Comparison of ENCODE assay signal across 29 cellular contexts in the genomic region with DNA sequence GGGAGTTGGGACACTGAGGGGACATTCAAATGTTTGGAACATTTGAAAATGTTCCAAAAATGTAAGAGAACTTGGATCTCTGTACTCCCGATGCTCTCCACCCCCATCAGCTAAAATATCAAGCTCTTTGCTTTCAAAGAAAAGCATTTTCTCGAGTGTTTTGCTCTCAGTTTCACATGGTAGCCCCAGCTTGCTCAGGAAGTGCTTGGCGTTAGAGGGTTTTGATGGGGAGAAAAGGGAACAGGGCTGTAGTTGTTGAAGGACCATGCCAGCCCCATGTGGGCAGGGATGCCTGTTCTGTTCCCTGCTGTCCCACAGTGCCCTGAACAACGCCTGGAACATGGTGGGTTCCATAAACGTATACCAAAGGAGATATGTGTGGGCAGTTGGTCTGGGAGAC.
"Had no signal": no experiment of that assay in that cellular context is flagged by ENCODE, and none has a peak within 500 bp of the region (broad histone marks: within the 10 kb centered on the region; RNA-seq: fewer than 3 reads in every experiment).

No MANE protein-coding gene starts in this region.

- H3K9me3 Mint-ChIP-seq: activated B cell treated with CpG ODN at 0.5 μM for 24 hours; activated CD8-positive, alpha-beta T cell treated with anti-CD3 and anti-CD28 coated beads for 36 hours; activated naive CD8-positive, alpha-beta T cell treated with anti-CD3 and anti-CD28 coated beads, Interleukin-2, amount 50 U/mL, for 24 hours; activated T-cell treated with anti-CD3 and anti-CD28 coated beads, Interleukin-2, amount 50 U/mL, for 4 hours; activated T-helper 17 cell treated with anti-CD3 and anti-CD28 coated beads, Interleukin-2, amount 50 U/mL, for 72 hours; central memory CD8-positive, alpha-beta T cell; natural killer cell treated with Interleukin-12 subunit alpha and Interleukin-12 subunit beta and Interleukin-15 and Interleukin-18, amount 100 ng/mL, for 72 hours; stimulated activated naive B cell treated with anti-CD40 and anti-IgM and Interleukin-4, amounts not matched to agents 10 μg/mL and 1 μg/mL and 100 μg/mL, for 72 hours had no signal

- H3K27me3 ChIP-seq: pancreas, tibial artery, upper lobe of right lung had no signal

- H3K4me3 ChIP-seq: left ventricle myocardium inferior, lung, mucosa of descending colon, pancreas, psoas muscle, smooth muscle cell, stomach, tibial artery, upper lobe of right lung had no signal

- H3K36me3 Mint-ChIP-seq: natural killer cell treated with Interleukin-12 subunit alpha and Interleukin-12 subunit beta and Interleukin-15 and Interleukin-18, amount 100 ng/mL, for 72 hours had no signal

- H3K27ac Mint-ChIP-seq: activated B cell treated with CpG ODN at 0.5 μM for 24 hours; activated CD8-positive, alpha-beta T cell treated with anti-CD3 and anti-CD28 coated beads for 36 hours; activated naive CD8-positive, alpha-beta T cell treated with anti-CD3 and anti-CD28 coated beads, Interleukin-2, amount 50 U/mL, for 24 hours; activated T-helper 17 cell treated with anti-CD3 and anti-CD28 coated beads, Interleukin-2, amount 50 U/mL, for 72 hours; natural killer cell treated with Interleukin-12 subunit alpha and Interleukin-12 subunit beta and Interleukin-15 and Interleukin-18, amount 100 ng/mL, for 72 hours had no signal

- H3K9me3 ChIP-seq: left ventricle myocardium inferior, mucosa of descending colon, pancreas, psoas muscle, stomach, tibial artery, upper lobe of right lung had no signal

- ATAC-seq: activated CD8-positive, alpha-beta T cell treated with anti-CD3 and anti-CD28 coated beads for 36 hours; activated naive CD8-positive, alpha-beta T cell treated with anti-CD3 and anti-CD28 coated beads, Interleukin-2, amount 50 U/mL, for 24 hours; activated T-cell treated with anti-CD3 and anti-CD28 coated beads, Interleukin-2, amount 50 U/mL, for 4 hours; activated T-helper 17 cell treated with anti-CD3 and anti-CD28 coated beads, Interleukin-2, amount 50 U/mL, for 72 hours; mucosa of descending colon; natural killer cell treated with Interleukin-12 subunit alpha and Interleukin-12 subunit beta and Interleukin-15 and Interleukin-18, amount 100 ng/mL, for 72 hours; pancreas; psoas muscle; stimulated activated naive B cell treated with anti-CD40 and anti-IgM and Interleukin-4, amounts not matched to agents 10 μg/mL and 1 μg/mL and 100 μg/mL, for 72 hours; upper lobe of right lung had no signal

- H3K4me3 Mint-ChIP-seq: activated B cell treated with CpG ODN at 0.5 μM for 24 hours; activated CD8-positive, alpha-beta T cell treated with anti-CD3 and anti-CD28 coated beads for 36 hours; activated naive CD8-positive, alpha-beta T cell treated with anti-CD3 and anti-CD28 coated beads, Interleukin-2, amount 50 U/mL, for 24 hours; activated T-cell treated with anti-CD3 and anti-CD28 coated beads, Interleukin-2, amount 50 U/mL, for 4 hours; activated T-helper 17 cell treated with anti-CD3 and anti-CD28 coated beads, Interleukin-2, amount 50 U/mL, for 72 hours; central memory CD8-positive, alpha-beta T cell; natural killer cell treated with Interleukin-12 subunit alpha and Interleukin-12 subunit beta and Interleukin-15 and Interleukin-18, amount 100 ng/mL, for 72 hours; stimulated activated naive B cell treated with anti-CD40 and anti-IgM and Interleukin-4, amounts not matched to agents 10 μg/mL and 1 μg/mL and 100 μg/mL, for 72 hours had no signal

- H3K4me2 ChIP-seq: smooth muscle cell had no signal

- DNase-seq: activated B cell treated with CpG ODN at 0.5 μM for 24 hours; activated CD4-positive, alpha-beta T cell treated with anti-CD3 and anti-CD28 coated beads, Interleukin-2, amount 50 U/mL, for 1 hour; activated CD8-positive, alpha-beta T cell treated with anti-CD3 and anti-CD28 coated beads for 36 hours; activated gamma-delta T cell treated with Interleukin-2 at 50 U/mL for 16 hours; activated naive CD4-positive, alpha-beta T cell treated with anti-CD3 and anti-CD28 coated beads, Interleukin-2, amount 50 U/mL, for 16 hours; activated naive CD8-positive, alpha-beta T cell treated with anti-CD3 and anti-CD28 coated beads, Interleukin-2, amount 50 U/mL, for 24 hours; activated T-cell treated with anti-CD3 and anti-CD28 coated beads, Interleukin-2, amount 50 U/mL, for 4 hours; amygdala; dermis blood vessel endothelial cell; effector CD8-positive, alpha-beta T cell; glutamatergic neuron; islet precursor cell; left ventricle myocardium inferior; mesendoderm; mucosa of descending colon; pancreas; psoas muscle; stimulated activated CD4-positive, alpha-beta T cell treated with anti-CD3 and anti-CD28 coated beads, Interleukin-15, amount 100 ng/mL, for 24 hours; stimulated activated CD4-positive, alpha-beta T cell treated with anti-CD3 and anti-CD28 coated beads, Interleukin-2, amount 100 ng/mL, for 24 hours; stimulated activated naive B cell treated with anti-CD40 and anti-IgM and Interleukin-4, amounts not matched to agents 10 μg/mL and 1 μg/mL and 100 μg/mL, for 72 hours; stomach; T-helper 2 cell; tibial artery; upper lobe of right lung had no signal

- H3K27ac ChIP-seq: left ventricle myocardium inferior, pancreas, psoas muscle, stomach, tibial artery, upper lobe of right lung had no signal

- H3K36me3 ChIP-seq: left ventricle myocardium inferior, pancreas, stomach, tibial artery, upper lobe of right lung had no signal
